ENCODE assay signal across 8 cellular contexts in the genomic region with DNA sequence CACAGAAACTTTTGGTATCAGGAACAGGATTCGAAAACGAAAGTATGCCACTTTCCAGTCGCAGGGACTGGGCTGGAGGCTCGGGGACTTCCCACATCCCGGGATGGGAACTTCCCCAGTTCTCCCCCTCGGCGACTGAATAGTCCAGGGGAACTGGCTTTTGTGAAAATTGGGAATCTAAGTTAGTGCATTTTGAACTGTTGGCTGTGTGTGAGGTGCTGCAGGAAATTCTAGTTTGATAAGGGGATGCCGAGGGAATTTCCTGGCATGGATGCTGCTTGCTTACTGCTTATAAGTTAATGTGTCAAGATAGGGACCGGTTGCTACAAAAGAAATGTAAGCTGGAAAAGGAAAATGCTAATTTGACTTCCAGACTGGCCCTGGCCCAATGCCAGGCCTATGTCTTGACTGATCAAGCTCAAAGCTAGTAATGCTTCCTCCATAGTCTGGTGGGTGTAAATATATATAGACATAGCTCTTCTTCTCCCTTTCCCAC.
DNase-seq lines count a peak whose midpoint lies in the region; ATAC-seq, FAIRE-seq and TF ChIP-seq lines count a peak whose summit lies in the region.

No MANE protein-coding gene starts in this region.

- no peaks in the 10 kb centered on the region for H3K36me3 ChIP-seq in CD8-positive, alpha-beta memory T cell (ENCODE audit: insufficient read depth, low read length)
- H3K36me3 ChIP-seq in bronchial epithelial cell (ENCODE audit: control insufficient read depth, insufficient read depth, low read length) (no peaks in the 10 kb centered on the region), mesenchymal stem cell (ENCODE audit: control insufficient read depth in 1 of 2, insufficient read depth in 2 of 2, low read depth in 1 of 2, low read length in 2 of 2) (no peaks in the 10 kb centered on the region)

- H3K4me1 Mint-ChIP-seq in CD8-positive, alpha-beta memory T cell, result peaks cover 8 to 10% (median 9%) of the 10 kb centered on the region in 3 donors

- TF ChIP-seq CTCF in bronchial epithelial cell (IDR thresholded peaks at IDR 0.05; ENCODE audit: insufficient read depth, low read length, severe bottlenecking), result no peak

- no peak overlapping the region for H2BK5ac ChIP-seq in mesenchymal stem cell (ENCODE audit: low read depth, low read length, poor library complexity, severe bottlenecking)

- H2BK15ac ChIP-seq in mesenchymal stem cell (ENCODE audit: low read depth, poor library complexity, severe bottlenecking), result no peak overlapping the region

- peak overlapping the region; percentile 70 for H3K4me2 ChIP-seq in mesenchymal stem cell (ENCODE audit: low read length, poor library complexity, severe bottlenecking)

- FAIRE-seq in bronchial epithelial cell (lab: Jason Lieb, UNC), result no peak
- FAIRE-seq in urothelium cell line (lab: Jason Lieb, UNC), result no peak

- 60% methylated on average over 9 of the region's 9 CpGs for WGBS in mesenchymal stem cell

- peak overlapping the region; percentile 92 for H3K9ac ChIP-seq in mesenchymal stem cell (ENCODE audit: low read length)

- no peak overlapping the region for H2BK120ac ChIP-seq in mesenchymal stem cell (ENCODE audit: low read depth, low read length)

- no peaks in the 10 kb centered on the region for H3K9me3 Mint-ChIP-seq in CD8-positive, alpha-beta memory T cell

- H3K4me3 Mint-ChIP-seq in CD8-positive, alpha-beta memory T cell, result peak overlapping the region in 6 of 7 donors; percentile 34 to 68 (median 59)

- peak overlapping the region in 1 of 2 experiments; percentile 41 for H3K18ac ChIP-seq in mesenchymal stem cell (ENCODE audit: low read depth in 1 of 2, low read length in 2 of 2)

- DNase-seq in CD8-positive, alpha-beta memory T cell, result no peak
- DNase-seq in M059J (ENCODE audit: low read depth), result peak; percentile 70
- DNase-seq in bronchial epithelial cell (ENCODE audit: low read depth), result peak; percentile 45
- DNase-seq in mesenchymal stem cell, result peak; percentile 89
- DNase-seq in urothelium cell line (ENCODE audit: low spot score), result peak; percentile 31
- DNase-seq in NAMALWA (ENCODE audit: low spot score), result no peak
- DNase-seq in germinal center (ENCODE audit: low spot score), result no peak

- H3K79me1 ChIP-seq in mesenchymal stem cell (replicated peaks; ENCODE audit: low read length, poor library complexity, severe bottlenecking), result no peaks in the 10 kb centered on the region

- H3K4me3 ChIP-seq in CD8-positive, alpha-beta memory T cell (ENCODE audit: low read length), result no peak overlapping the region
- H3K4me3 ChIP-seq in bronchial epithelial cell (ENCODE audit: low read depth, low read length) (peak overlapping the region; percentile 39), mesenchymal stem cell (ENCODE audit: insufficient read depth in 1 of 2, low read depth in 1 of 2, low read length in 2 of 2) (peak overlapping the region in 1 of 2 experiments; percentile 82)

- H4K91ac ChIP-seq in mesenchymal stem cell (ENCODE audit: low read length), result no peak overlapping the region

- H4K8ac ChIP-seq in mesenchymal stem cell (ENCODE audit: low read length), result no peak overlapping the region

- H3K9me3 ChIP-seq in CD8-positive, alpha-beta memory T cell (ENCODE audit: low read length), result no peaks in the 10 kb centered on the region
- H3K9me3 ChIP-seq in mesenchymal stem cell (ENCODE audit: control insufficient read depth, low read length), result peaks cover 6% of the 10 kb centered on the region

- no peak overlapping the region for H2AK5ac ChIP-seq in mesenchymal stem cell (ENCODE audit: low read length, severe bottlenecking)

- POLR2A ChIA-PET in CD8-positive, alpha-beta memory T cell (lab: Charles Lee), result no interaction called here

- no peaks in the 10 kb centered on the region for H3K27me3 ChIP-seq in CD8-positive, alpha-beta memory T cell (ENCODE audit: insufficient read depth, low read length, poor library complexity, severe bottlenecking)
- H3K27me3 ChIP-seq in bronchial epithelial cell (ENCODE audit: control insufficient read depth, insufficient read depth, low read length), result peaks cover 2% of the 10 kb centered on the region
- H3K27me3 ChIP-seq in mesenchymal stem cell (ENCODE audit: control insufficient read depth in 1 of 2, insufficient read depth in 1 of 2, low read length in 2 of 2), result peaks cover 3% of the 10 kb centered on the region in 2 experiments

- peaks cover 5 to 41% of the 10 kb centered on the region in 2 donors for H3K27me3 Mint-ChIP-seq in CD8-positive, alpha-beta memory T cell

- no peak overlapping the region for H2AFZ ChIP-seq in mesenchymal stem cell (ENCODE audit: low read depth, low read length)

- H3K4me1 ChIP-seq in CD8-positive, alpha-beta memory T cell (ENCODE audit: insufficient read depth, low read length), result no peaks in the 10 kb centered on the region
- peaks cover 2% of the 10 kb centered on the region for H3K4me1 ChIP-seq in mesenchymal stem cell (ENCODE audit: control insufficient read depth, insufficient read depth, low read depth, low read length)

- no peak overlapping the region for H3K14ac ChIP-seq in mesenchymal stem cell (ENCODE audit: low read length in 2 of 2)

- no peak overlapping the region for H3K4ac ChIP-seq in mesenchymal stem cell (ENCODE audit: low read depth in 1 of 2, low read length in 2 of 2)

- CTCF ChIA-PET in CD8-positive, alpha-beta memory T cell (lab: Charles Lee), result no interaction called here

- no peak overlapping the region for H2BK12ac ChIP-seq in mesenchymal stem cell (ENCODE audit: low read length in 2 of 2)

- no peaks in the 10 kb centered on the region for H3K36me3 Mint-ChIP-seq in CD8-positive, alpha-beta memory T cell

- peak overlapping the region in 1 of 8 donors; percentile 45 for H3K27ac Mint-ChIP-seq in CD8-positive, alpha-beta memory T cell

- ATAC-seq in GM18907 (IDR thresholded peaks at IDR 0.05; ENCODE audit: unreplicated experiment), result no peak

- no peak overlapping the region for H3K23ac ChIP-seq in mesenchymal stem cell (ENCODE audit: low read length in 2 of 2)

- H3K27ac ChIP-seq in CD8-positive, alpha-beta memory T cell (ENCODE audit: low read depth, low read length), result no peak overlapping the region
- peak overlapping the region; percentile 37 for H3K27ac ChIP-seq in mesenchymal stem cell (ENCODE audit: low read length, poor library complexity, severe bottlenecking)

Comparison
In these comparisons a context has a peak if more than half of its experiments do, and no peak if none do; other contexts are left out.
1. DNase-seq: peak in M059J (single experiment), bronchial epithelial cell (single experiment), mesenchymal stem cell (single experiment) and urothelium cell line (single experiment); none in CD8-positive, alpha-beta memory T cell (0 of 5), NAMALWA (single experiment) and germinal center (single experiment).